In the genomic region with DNA sequence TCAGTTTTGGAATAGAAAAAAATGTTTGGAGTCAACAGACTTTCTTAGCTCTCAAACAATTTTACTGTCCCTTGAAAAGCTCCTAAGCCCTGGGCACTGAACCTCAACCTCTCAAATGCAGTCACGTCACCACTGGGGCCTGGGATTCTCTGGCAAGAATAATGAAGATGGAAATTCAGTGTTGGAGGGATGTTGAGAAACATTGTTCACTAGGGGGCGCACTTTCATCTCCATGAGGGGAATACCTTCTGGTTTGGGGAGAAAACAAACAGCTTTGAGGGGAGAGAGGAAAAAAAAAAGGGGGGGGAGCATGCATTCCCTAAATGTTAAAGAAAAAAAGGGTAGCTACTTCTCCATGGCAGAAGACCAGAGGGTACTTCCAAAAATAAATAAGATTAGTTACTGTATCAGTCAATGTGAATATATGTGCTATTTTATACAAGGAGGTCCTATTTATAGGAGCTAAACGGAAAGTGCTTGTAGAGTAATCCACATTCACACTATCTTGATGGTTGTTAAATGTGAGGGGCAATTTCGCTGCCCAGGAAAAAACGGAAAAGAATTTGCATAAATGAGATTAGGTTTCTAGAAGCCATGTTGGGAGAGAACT, we compare ENCODE assay signal across 8 cellular contexts. TPM values are rescaled to one million over a fixed set of nuclear protein-coding genes. Genes with fewer than 3 reads are reported as not detected.
DNase-seq lines count a peak whose midpoint lies in the region; ATAC-seq and TF ChIP-seq lines count a peak whose summit lies in the region.

No MANE protein-coding gene starts in this region.

- TF ChIP-seq POLR2A in esophagus muscularis mucosa (IDR thresholded peaks at IDR 0.05; ENCODE audit: low read depth), result no peak

- no peaks in the 10 kb centered on the region for H3K27me3 ChIP-seq in esophagus muscularis mucosa

- TF ChIP-seq CTCF in esophagus muscularis mucosa (IDR thresholded peaks at IDR 0.05) (peak; percentile 41 to 70 (median 66)), type B pancreatic cell (conservative IDR thresholded peaks at IDR 0.05) (peak; percentile 89)

- H3K36me3 ChIP-seq in esophagus muscularis mucosa, result no peaks in the 10 kb centered on the region

- no peak for TF ChIP-seq EP300 in esophagus muscularis mucosa (IDR thresholded peaks at IDR 0.05)

- no peak overlapping the region for H3K4me3 ChIP-seq in esophagus muscularis mucosa

- H3K9me3 ChIP-seq in esophagus muscularis mucosa, result no peaks in the 10 kb centered on the region

- no peaks in the 10 kb centered on the region for H3K36me3 Mint-ChIP-seq in natural killer cell treated with Interleukin-12 subunit alpha and Interleukin-12 subunit beta and Interleukin-15 and Interleukin-18, amount 100 ng/mL, for 72 hours
- no peaks in the 10 kb centered on the region for H3K36me3 Mint-ChIP-seq in type B pancreatic cell

- no peak overlapping the region for H3K27ac Mint-ChIP-seq in natural killer cell treated with Interleukin-12 subunit alpha and Interleukin-12 subunit beta and Interleukin-15 and Interleukin-18, amount 100 ng/mL, for 72 hours
- H3K27ac Mint-ChIP-seq in type B pancreatic cell, result no peak overlapping the region

- DNase-seq in DMS114 treated with DMSO at 0.1 percent for 48 hours (lab: John Stamatoyannopoulos, UW; ENCODE audit: unreplicated experiment), result peak; percentile 49
- peak; percentile 65 for DNase-seq in HT-29 (ENCODE audit: low spot score)
- peak; percentile 93 for DNase-seq in NCI-H82 (lab: John Stamatoyannopoulos, UW)
- DNase-seq in activated CD8-positive, alpha-beta memory T cell treated with anti-CD3 and anti-CD28 coated beads for 24 hours, result peak; percentile 71
- DNase-seq in esophagus muscularis mucosa (ENCODE audit: extremely low spot score), result no peak
- DNase-seq in natural killer cell treated with Interleukin-12 subunit alpha and Interleukin-12 subunit beta and Interleukin-15 and Interleukin-18, amount 100 ng/mL, for 72 hours (ENCODE audit: low spot score), result peak; percentile 65
- DNase-seq in type B pancreatic cell (ENCODE audit: extremely low spot score, unreplicated experiment), result no peak

- intact Hi-C loops in esophagus muscularis mucosa (cut with DNase I), result loop anchor here (10.0 kb wide), 1 partner anchor 139 kb away; a partner anchor contains a TSS

- H3K9me3 Mint-ChIP-seq in natural killer cell treated with Interleukin-12 subunit alpha and Interleukin-12 subunit beta and Interleukin-15 and Interleukin-18, amount 100 ng/mL, for 72 hours, result no peaks in the 10 kb centered on the region
- H3K9me3 Mint-ChIP-seq in type B pancreatic cell, result peaks cover 5% of the 10 kb centered on the region

- peaks cover 5 to 25% (median 11%) of the 10 kb centered on the region in 4 donors for H3K4me1 ChIP-seq in esophagus muscularis mucosa

- H3K27ac ChIP-seq in esophagus muscularis mucosa (replicated peaks in 1 of 4), result no peak overlapping the region

- H3K4me3 Mint-ChIP-seq in natural killer cell treated with Interleukin-12 subunit alpha and Interleukin-12 subunit beta and Interleukin-15 and Interleukin-18, amount 100 ng/mL, for 72 hours, result no peak overlapping the region
- H3K4me3 Mint-ChIP-seq in type B pancreatic cell, result no peak overlapping the region

- 30% methylated on average over 5 of the region's 5 CpGs for WGBS in esophagus muscularis mucosa

- H3K4me1 Mint-ChIP-seq in natural killer cell treated with Interleukin-12 subunit alpha and Interleukin-12 subunit beta and Interleukin-15 and Interleukin-18, amount 100 ng/mL, for 72 hours (ENCODE audit: low read depth in 2 of 2), result no peaks in the 10 kb centered on the region
- H3K4me1 Mint-ChIP-seq in type B pancreatic cell (ENCODE audit: unreplicated experiment), result peaks cover 4% of the 10 kb centered on the region

- peaks cover 0 to 2% of the 10 kb centered on the region in 2 donors for H3K27me3 Mint-ChIP-seq in natural killer cell treated with Interleukin-12 subunit alpha and Interleukin-12 subunit beta and Interleukin-15 and Interleukin-18, amount 100 ng/mL, for 72 hours
- peaks cover 2% of the 10 kb centered on the region for H3K27me3 Mint-ChIP-seq in type B pancreatic cell

- no peak for ATAC-seq in natural killer cell treated with Interleukin-12 subunit alpha and Interleukin-12 subunit beta and Interleukin-15 and Interleukin-18, amount 100 ng/mL, for 72 hours
- ATAC-seq in GM18873 (IDR thresholded peaks at IDR 0.05; ENCODE audit: low FRiP score, unreplicated experiment), result no peak

RNA-seq across cellular contexts. Expression of a gene that starts 5.8 kb away (rescaled TPM):
- total RNA-seq in HT-29 (2014; rRNA removed; shearing (Covaris generic)), result not detected in 2 replicates
- total RNA-seq in esophagus muscularis mucosa (not detected), type B pancreatic cell (ENCODE audit: low replicate concordance) (not detected in 2 replicates)
- total RNA-seq in natural killer cell treated with Interleukin-12 subunit alpha and Interleukin-12 subunit beta and Interleukin-15 and Interleukin-18, amount 100 ng/mL, for 72 hours, result not detected

RNA-seq across cellular contexts. Expression of a gene that starts 34.6 kb away (rescaled TPM):
- total RNA-seq in HT-29 (2014; rRNA removed; shearing (Covaris generic)), result 3.1 and 3.5 TPM in 2 replicates
- 10 to 100 TPM; 13.2 to 19.5 (median 15.4) TPM for total RNA-seq in esophagus muscularis mucosa
- total RNA-seq in natural killer cell treated with Interleukin-12 subunit alpha and Interleukin-12 subunit beta and Interleukin-15 and Interleukin-18, amount 100 ng/mL, for 72 hours, result 1 to 10 TPM; 7.2 to 7.3 TPM
- 11.4 and 12.2 TPM in 2 replicates for total RNA-seq in type B pancreatic cell (ENCODE audit: low replicate concordance)

Comparison
In these comparisons a context has a peak if more than half of its experiments do, and no peak if none do; other contexts are left out.
1. DNase-seq: peak in DMS114 treated with DMSO at 0.1 percent for 48 hours (single experiment), HT-29 (single experiment), NCI-H82 (single experiment), activated CD8-positive, alpha-beta memory T cell treated with anti-CD3 and anti-CD28 coated beads for 24 hours (single experiment) and natural killer cell treated with Interleukin-12 subunit alpha and Interleukin-12 subunit beta and Interleukin-15 and Interleukin-18, amount 100 ng/mL, for 72 hours (single experiment); none in esophagus muscularis mucosa (single experiment) and type B pancreatic cell (single experiment).